Comparison of ENCODE assay signal across 19 cellular contexts in genomic region chr19:55402509-55402908, GRCh38. TPM values are rescaled to one million over a fixed set of nuclear protein-coding genes. Genes with fewer than 3 reads are reported as not detected.
A peak's percentile ranks its signal among the peaks of the same experiment; 100 is the strongest.
DNase-seq lines count a peak whose midpoint lies in the region; ATAC-seq and TF ChIP-seq lines count a peak whose summit lies in the region.
"Had no signal": no experiment of that assay in that cellular context is flagged by ENCODE, and none has a peak within 500 bp of the region (broad histone marks: within the 10 kb centered on the region; RNA-seq: fewer than 3 reads in every experiment).

No MANE protein-coding gene starts in this region.

- H3K27me3 ChIP-seq in osteoblast (ENCODE audit: insufficient read depth, low read length) = no peaks in the 10 kb centered on the region
- H3K27me3 ChIP-seq: Peyer's patch had no signal

- peaks cover 58% of the 10 kb centered on the region for H4K20me1 ChIP-seq in osteoblast (ENCODE audit: insufficient read depth, low read length)

- no peak for TF ChIP-seq CTCF in HFFc6 (IDR thresholded peaks at IDR 0.05)
- no peak for TF ChIP-seq CTCF in WTC11 (IDR thresholded peaks at IDR 0.05)
- TF ChIP-seq CTCF in osteoblast (IDR thresholded peaks at IDR 0.05; ENCODE audit: extremely low read depth, low read depth, low read length) = no peak
- TF ChIP-seq CTCF in coronary artery (IDR thresholded peaks at IDR 0.05) = no peak

- H3K27ac Mint-ChIP-seq in activated naive CD8-positive, alpha-beta T cell treated with anti-CD3 and anti-CD28 coated beads for 36 hours = peak overlapping the region; percentile 25
- H3K27ac Mint-ChIP-seq in activated naive CD8-positive, alpha-beta T cell treated with anti-CD3 and anti-CD28 coated beads, Interleukin-2, amount 50 U/mL, for 24 hours = no peak overlapping the region
- H3K27ac Mint-ChIP-seq in HFFc6 = peak overlapping the region; percentile 40; the same call in 1 of the 2 replicates
- H3K27ac Mint-ChIP-seq in WTC11 = 0 out of 2 replicates have a peak overlapping the region, but pooled peaks have one; percentile 85
- H3K27ac Mint-ChIP-seq: B cell had no signal

- POLR2A ChIA-PET in WTC11 (lab: Charles Lee) = no interaction called here

- peaks cover 17% of the 10 kb centered on the region for H3K4me1 ChIP-seq in osteoblast (ENCODE audit: insufficient read depth, low read length)

- no peak for DNase-seq in activated naive CD8-positive, alpha-beta T cell treated with anti-CD3 and anti-CD28 coated beads for 36 hours
- no peak for DNase-seq in activated naive CD8-positive, alpha-beta T cell treated with anti-CD3 and anti-CD28 coated beads, Interleukin-2, amount 50 U/mL, for 24 hours
- no peak for DNase-seq in HFFc6
- DNase-seq in WTC11 (ENCODE audit: low spot score) = no peak
- peak; percentile 87 for DNase-seq in osteoblast (ENCODE audit: insufficient read length, low spot score, missing footprints)
- no peak for DNase-seq in coronary artery (ENCODE audit: low spot score)
- no peak for DNase-seq in HK-2 (ENCODE audit: unreplicated experiment)
- DNase-seq: ACHN, DMS 273 treated with DMSO at 0.1 percent for 48 hours, EL, GM23248, Kasumi-1, NCI-H187 treated with DMSO at 0.1 percent for 48 hours, NCI-H446 treated with DMSO at 0.1 percent for 48 hours, NCI-H748 treated with DMSO at 0.1 percent for 48 hours, Peyer's patch, SHP77 had no signal

- no peaks in the 10 kb centered on the region for H3K9me3 ChIP-seq in osteoblast (ENCODE audit: low read depth, low read length)
- H3K9me3 ChIP-seq: Peyer's patch had no signal

- H3K4me3 Mint-ChIP-seq in activated naive CD8-positive, alpha-beta T cell treated with anti-CD3 and anti-CD28 coated beads for 36 hours = no peak overlapping the region
- H3K4me3 Mint-ChIP-seq in activated naive CD8-positive, alpha-beta T cell treated with anti-CD3 and anti-CD28 coated beads, Interleukin-2, amount 50 U/mL, for 24 hours = no peak overlapping the region
- H3K4me3 Mint-ChIP-seq in HFFc6 (peak overlapping the region; percentile 24), WTC11 (no peak overlapping the region)
- H3K4me3 Mint-ChIP-seq: B cell had no signal

- CTCF ChIA-PET in WTC11 (lab: Charles Lee) = interaction anchor here (0.8 to 1.2 kb wide), 2 partner anchors 16 to 251 kb away, joined by 3 read pairs; no protein-coding TSS in a partner anchor

- no peak overlapping the region for H2AFZ ChIP-seq in osteoblast (ENCODE audit: low read length)
- H2AFZ ChIP-seq: GM23248 had no signal

- H3K79me2 ChIP-seq in osteoblast (ENCODE audit: insufficient read depth, low read length) = peaks cover 45% of the 10 kb centered on the region

- H3K4me1 Mint-ChIP-seq in activated naive CD8-positive, alpha-beta T cell treated with anti-CD3 and anti-CD28 coated beads for 36 hours = peaks cover 37% of the 10 kb centered on the region
- H3K4me1 Mint-ChIP-seq in activated naive CD8-positive, alpha-beta T cell treated with anti-CD3 and anti-CD28 coated beads, Interleukin-2, amount 50 U/mL, for 24 hours = peaks cover 39% of the 10 kb centered on the region
- H3K4me1 Mint-ChIP-seq in HFFc6 (ENCODE audit: low read depth) = peaks cover 28% of the 10 kb centered on the region
- peaks cover 35% of the 10 kb centered on the region for H3K4me1 Mint-ChIP-seq in WTC11

- peaks cover 55% of the 10 kb centered on the region for H3K36me3 Mint-ChIP-seq in activated naive CD8-positive, alpha-beta T cell treated with anti-CD3 and anti-CD28 coated beads for 36 hours
- H3K36me3 Mint-ChIP-seq in activated naive CD8-positive, alpha-beta T cell treated with anti-CD3 and anti-CD28 coated beads, Interleukin-2, amount 50 U/mL, for 24 hours (ENCODE audit: low read depth) = peaks cover 51% of the 10 kb centered on the region
- peaks cover 49% of the 10 kb centered on the region for H3K36me3 Mint-ChIP-seq in HFFc6 (ENCODE audit: low read depth)
- H3K36me3 Mint-ChIP-seq in WTC11 = peaks cover 51% of the 10 kb centered on the region

- H3K27ac ChIP-seq in osteoblast (ENCODE audit: low read depth, low read length) = no peak overlapping the region
- H3K27ac ChIP-seq in coronary artery = no peak overlapping the region
- H3K27ac ChIP-seq: GM23248, Peyer's patch had no signal

- H3K4me2 ChIP-seq in osteoblast (ENCODE audit: insufficient read depth, low read length) = no peak overlapping the region

- H3K27me3 Mint-ChIP-seq in activated naive CD8-positive, alpha-beta T cell treated with anti-CD3 and anti-CD28 coated beads for 36 hours = peaks cover 3% of the 10 kb centered on the region
- H3K27me3 Mint-ChIP-seq in activated naive CD8-positive, alpha-beta T cell treated with anti-CD3 and anti-CD28 coated beads, Interleukin-2, amount 50 U/mL, for 24 hours = no peaks in the 10 kb centered on the region
- peaks cover 11% of the 10 kb centered on the region for H3K27me3 Mint-ChIP-seq in HFFc6 (ENCODE audit: insufficient read depth)
- no peaks in the 10 kb centered on the region; the same call in 1 of the 2 replicates for H3K27me3 Mint-ChIP-seq in WTC11 (ENCODE audit: low read depth)
- H3K27me3 Mint-ChIP-seq: B cell had no signal

- no peaks in the 10 kb centered on the region for H3K9me3 Mint-ChIP-seq in activated naive CD8-positive, alpha-beta T cell treated with anti-CD3 and anti-CD28 coated beads for 36 hours
- H3K9me3 Mint-ChIP-seq in activated naive CD8-positive, alpha-beta T cell treated with anti-CD3 and anti-CD28 coated beads, Interleukin-2, amount 50 U/mL, for 24 hours = no peaks in the 10 kb centered on the region
- H3K9me3 Mint-ChIP-seq in HFFc6 (peaks cover under 1% of the 10 kb centered on the region; the same call in 1 of the 2 replicates), WTC11 (no peaks in the 10 kb centered on the region)

- H3K36me3 ChIP-seq in osteoblast (ENCODE audit: insufficient read depth, low read length) = peaks cover 51% of the 10 kb centered on the region

- ATAC-seq in activated naive CD8-positive, alpha-beta T cell treated with anti-CD3 and anti-CD28 coated beads, Interleukin-2, amount 50 U/mL, for 24 hours = no peak
- ATAC-seq in WTC11 = no peak
- ATAC-seq in GM19324 (IDR thresholded peaks at IDR 0.05; ENCODE audit: low FRiP score, unreplicated experiment) = no peak

- H3K4me3 ChIP-seq in osteoblast (ENCODE audit: insufficient read depth, low read length) = no peak overlapping the region
- H3K4me3 ChIP-seq in coronary artery = no peak overlapping the region
- H3K4me3 ChIP-seq: GM23248, Peyer's patch had no signal

TF ChIP-seq in WTC11, 78 proteins besides CTCF, POLR2A, EP300 and RAD21 (continues in another document):
- TF ChIP-seq GRHL2 (CRISPR knock-in tag; IDR thresholded peaks at IDR 0.05; ENCODE audit: insufficient replicate concordance, severe bottlenecking) (no peak), ZNF425 (CRISPR knock-in tag; conservative IDR thresholded peaks at IDR 0.05) (no peak)

RNA-seq across cellular contexts. Expression of gene UBE2S, which starts 5.1 kb away (rescaled TPM):
- 100 to 1,000 TPM; 323 to 325 TPM for total RNA-seq in activated naive CD8-positive, alpha-beta T cell treated with anti-CD3 and anti-CD28 coated beads for 36 hours
- 100 to 1,000 TPM; 181 to 356 (median 309) TPM for total RNA-seq in HFFc6 (2021; fragmentation: NEBNext Ultra II Directional; extraction: Animal tissue kit (Norgen Biotek cat#: 25700))
- total RNA-seq in WTC11 (2021) (442 to 516 TPM (median 467 TPM) in 3 replicates), osteoblast (37.3 and 66.9 TPM in 2 replicates)

RNA-seq across cellular contexts. Expression of gene RPL28, which starts 16.8 kb away (rescaled TPM):
- 1,000 to 10,000 TPM; 2,585 to 2,613 TPM for total RNA-seq in activated naive CD8-positive, alpha-beta T cell treated with anti-CD3 and anti-CD28 coated beads for 36 hours
- 1,000 to 10,000 TPM; 2,082 to 2,537 (median 2,362) TPM for total RNA-seq in HFFc6 (2021; fragmentation: NEBNext Ultra II Directional; extraction: Animal tissue kit (Norgen Biotek cat#: 25700))
- total RNA-seq in WTC11 (2021) (2,505 to 2,895 TPM (median 2,837 TPM) in 3 replicates), osteoblast (223 and 310 TPM in 2 replicates)

RNA-seq across cellular contexts. Expression of gene TMEM238, which starts 18.4 kb away (rescaled TPM):
- 10 to 100 TPM; 10.1 to 10.8 TPM for total RNA-seq in activated naive CD8-positive, alpha-beta T cell treated with anti-CD3 and anti-CD28 coated beads for 36 hours
- 1 to 10 TPM in 2 of 6 experiments, under 1 TPM in 4; 0.26 to 2.4 (median 0.64) TPM for total RNA-seq in HFFc6 (2021; fragmentation: NEBNext Ultra II Directional; extraction: Animal tissue kit (Norgen Biotek cat#: 25700))
- total RNA-seq in WTC11 (2021) (5.8 to 8.3 TPM (median 6.5 TPM) in 3 replicates), osteoblast (0.29 TPM in 1 of 2 replicates, not detected in the other)

RNA-seq across cellular contexts. Expression of gene TMEM190, which starts 25.9 kb away (rescaled TPM):
- not detected for total RNA-seq in activated naive CD8-positive, alpha-beta T cell treated with anti-CD3 and anti-CD28 coated beads for 36 hours
- total RNA-seq in HFFc6 (2021; fragmentation: NEBNext Ultra II Directional; extraction: Animal tissue kit (Norgen Biotek cat#: 25700)) = 1 to 10 TPM in 1 of 6 experiments, under 1 TPM in 2, not detected in 3; 0.33 to 1.1 (median 0.61) TPM
- total RNA-seq in WTC11 (2021) (0.33 to 2.6 TPM (median 0.82 TPM) in 3 replicates), osteoblast (not detected in 2 replicates)
- total RNA-seq: B cell, GM23248, Peyer's patch had no signal

RNA-seq across cellular contexts. Expression of gene IL11, which starts 32.2 kb away (rescaled TPM):
- not detected for total RNA-seq in activated naive CD8-positive, alpha-beta T cell treated with anti-CD3 and anti-CD28 coated beads for 36 hours
- 10 to 100 TPM; 22.2 to 43.4 (median 36.1) TPM for total RNA-seq in HFFc6 (2021; fragmentation: NEBNext Ultra II Directional; extraction: Animal tissue kit (Norgen Biotek cat#: 25700))
- total RNA-seq in WTC11 (2021) (1.2 to 1.8 TPM (median 1.6 TPM) in 3 replicates), osteoblast (0.36 and 1.2 TPM in 2 replicates)
- total RNA-seq: B cell, Peyer's patch had no signal
